ENCODE assay signal across 1 cellular context in genomic region chr1:154418062-154418897, GRCh38.
TF ChIP-seq lines count a peak whose summit lies in the region.

No MANE protein-coding gene starts in this region.

TF ChIP-seq in HepG2, 621 proteins besides CTCF, POLR2A, EP300 and RAD21 (continued from another document and continues in another):
- no peak; the same call in 1 of the 2 replicates for TF ChIP-seq ZBTB21 (CRISPR knock-in tag; IDR thresholded peaks at IDR 0.05)
- 0 out of 2 replicates have a peak, but pooled peaks have one; percentile 58 for TF ChIP-seq KDM1A (CRISPR knock-in tag; IDR thresholded peaks at IDR 0.05)
- peak; percentile 95; the same call in 1 of the 2 replicates for TF ChIP-seq ZNF614 (CRISPR knock-in tag; IDR thresholded peaks at IDR 0.05; ENCODE audit: borderline replicate concordance)
- peak; percentile 83 for TF ChIP-seq MXD4 (CRISPR knock-in tag; IDR thresholded peaks at IDR 0.05)
- no peak for TF ChIP-seq ZNF512 (CRISPR knock-in tag; IDR thresholded peaks at IDR 0.05)
- TF ChIP-seq KMT2B (CRISPR knock-in tag; IDR thresholded peaks at IDR 0.05), result peak; percentile 63; the same call in 1 of the 2 replicates
- no peak for TF ChIP-seq RNF219 (CRISPR knock-in tag; IDR thresholded peaks at IDR 0.05)
- no peak for TF ChIP-seq ATM (IDR thresholded peaks at IDR 0.05; ENCODE audit: borderline replicate concordance)
- 0 out of 2 replicates have a peak, but pooled peaks have one; percentile 49 for TF ChIP-seq TRAFD1 (CRISPR knock-in tag; IDR thresholded peaks at IDR 0.05; ENCODE audit: borderline replicate concordance)
- no peak for TF ChIP-seq PAF1 (CRISPR knock-in tag; IDR thresholded peaks at IDR 0.05)
- TF ChIP-seq CREB3 (CRISPR knock-in tag; IDR thresholded peaks at IDR 0.05), result no peak
- TF ChIP-seq, protein P1, sequence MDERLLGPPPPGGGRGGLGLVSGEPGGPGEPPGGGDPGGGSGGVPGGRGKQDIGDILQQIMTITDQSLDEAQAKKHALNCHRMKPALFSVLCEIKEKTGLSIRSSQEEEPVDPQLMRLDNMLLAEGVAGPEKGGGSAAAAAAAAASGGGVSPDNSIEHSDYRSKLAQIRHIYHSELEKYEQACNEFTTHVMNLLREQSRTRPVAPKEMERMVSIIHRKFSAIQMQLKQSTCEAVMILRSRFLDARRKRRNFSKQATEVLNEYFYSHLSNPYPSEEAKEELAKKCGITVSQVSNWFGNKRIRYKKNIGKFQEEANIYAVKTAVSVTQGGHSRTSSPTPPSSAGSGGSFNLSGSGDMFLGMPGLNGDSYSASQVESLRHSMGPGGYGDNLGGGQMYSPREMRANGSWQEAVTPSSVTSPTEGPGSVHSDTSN (CRISPR knock-in tag; IDR thresholded peaks at IDR 0.05), result 0 out of 2 replicates have a peak, but pooled peaks have one; percentile 48
- TF ChIP-seq HDAC2 (CRISPR knock-in tag; IDR thresholded peaks at IDR 0.05), result peak; percentile 98
- TF ChIP-seq ZNF484 (CRISPR knock-in tag; IDR thresholded peaks at IDR 0.05; ENCODE audit: borderline replicate concordance, low read depth), result no peak
- TF ChIP-seq, protein P2, sequence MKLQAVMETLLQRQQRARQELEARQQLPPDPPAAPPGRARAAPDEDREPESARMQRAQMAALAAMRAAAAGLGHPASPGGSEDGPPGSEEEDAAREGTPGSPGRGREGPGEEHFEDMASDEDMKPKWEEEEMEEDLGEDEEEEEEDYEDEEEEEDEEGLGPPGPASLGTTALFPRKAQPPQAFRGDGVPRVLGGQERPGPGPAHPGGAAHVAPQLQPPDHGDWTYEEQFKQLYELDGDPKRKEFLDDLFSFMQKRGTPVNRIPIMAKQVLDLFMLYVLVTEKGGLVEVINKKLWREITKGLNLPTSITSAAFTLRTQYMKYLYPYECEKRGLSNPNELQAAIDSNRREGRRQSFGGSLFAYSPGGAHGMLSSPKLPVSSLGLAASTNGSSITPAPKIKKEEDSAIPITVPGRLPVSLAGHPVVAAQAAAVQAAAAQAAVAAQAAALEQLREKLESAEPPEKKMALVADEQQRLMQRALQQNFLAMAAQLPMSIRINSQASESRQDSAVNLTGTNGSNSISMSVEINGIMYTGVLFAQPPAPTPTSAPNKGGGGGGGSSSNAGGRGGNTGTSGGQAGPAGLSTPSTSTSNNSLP (IDR thresholded peaks at IDR 0.05; ENCODE audit: low read depth, low read length), result peak; percentile 75
- TF ChIP-seq, protein P3, sequence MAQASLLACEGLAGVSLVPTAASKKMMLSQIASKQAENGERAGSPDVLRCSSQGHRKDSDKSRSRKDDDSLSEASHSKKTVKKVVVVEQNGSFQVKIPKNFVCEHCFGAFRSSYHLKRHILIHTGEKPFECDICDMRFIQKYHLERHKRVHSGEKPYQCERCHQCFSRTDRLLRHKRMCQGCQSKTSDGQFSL (CRISPR knock-in tag; IDR thresholded peaks at IDR 0.05), result no peak
- no peak for TF ChIP-seq SOX6 (IDR thresholded peaks at IDR 0.05)
- peak; percentile 95 for TF ChIP-seq SOX6 (CRISPR knock-in tag; IDR thresholded peaks at IDR 0.05)
- peak; percentile 81; the same call in 1 of the 3 replicates for TF ChIP-seq MXI1 (IDR thresholded peaks at IDR 0.05; ENCODE audit: borderline replicate concordance, low read depth, low read length)
- TF ChIP-seq, protein P4, sequence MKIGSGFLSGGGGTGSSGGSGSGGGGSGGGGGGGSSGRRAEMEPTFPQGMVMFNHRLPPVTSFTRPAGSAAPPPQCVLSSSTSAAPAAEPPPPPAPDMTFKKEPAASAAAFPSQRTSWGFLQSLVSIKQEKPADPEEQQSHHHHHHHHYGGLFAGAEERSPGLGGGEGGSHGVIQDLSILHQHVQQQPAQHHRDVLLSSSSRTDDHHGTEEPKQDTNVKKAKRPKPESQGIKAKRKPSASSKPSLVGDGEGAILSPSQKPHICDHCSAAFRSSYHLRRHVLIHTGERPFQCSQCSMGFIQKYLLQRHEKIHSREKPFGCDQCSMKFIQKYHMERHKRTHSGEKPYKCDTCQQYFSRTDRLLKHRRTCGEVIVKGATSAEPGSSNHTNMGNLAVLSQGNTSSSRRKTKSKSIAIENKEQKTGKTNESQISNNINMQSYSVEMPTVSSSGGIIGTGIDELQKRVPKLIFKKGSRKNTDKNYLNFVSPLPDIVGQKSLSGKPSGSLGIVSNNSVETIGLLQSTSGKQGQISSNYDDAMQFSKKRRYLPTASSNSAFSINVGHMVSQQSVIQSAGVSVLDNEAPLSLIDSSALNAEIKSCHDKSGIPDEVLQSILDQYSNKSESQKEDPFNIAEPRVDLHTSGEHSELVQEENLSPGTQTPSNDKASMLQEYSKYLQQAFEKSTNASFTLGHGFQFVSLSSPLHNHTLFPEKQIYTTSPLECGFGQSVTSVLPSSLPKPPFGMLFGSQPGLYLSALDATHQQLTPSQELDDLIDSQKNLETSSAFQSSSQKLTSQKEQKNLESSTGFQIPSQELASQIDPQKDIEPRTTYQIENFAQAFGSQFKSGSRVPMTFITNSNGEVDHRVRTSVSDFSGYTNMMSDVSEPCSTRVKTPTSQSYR (CRISPR knock-in tag; IDR thresholded peaks at IDR 0.05; ENCODE audit: borderline replicate concordance), result peak; percentile 98
- TF ChIP-seq RXRA (CRISPR knock-in tag; IDR thresholded peaks at IDR 0.05), result peak; percentile 83
- no peak for TF ChIP-seq ZNF577 (CRISPR knock-in tag; IDR thresholded peaks at IDR 0.05; ENCODE audit: borderline replicate concordance, low read depth)
- no peak for TF ChIP-seq DZIP1 (CRISPR knock-in tag; IDR thresholded peaks at IDR 0.05)
- TF ChIP-seq GPBP1L1 (CRISPR knock-in tag; IDR thresholded peaks at IDR 0.05), result no peak
- TF ChIP-seq ZFAT (CRISPR knock-in tag; conservative IDR thresholded peaks at IDR 0.05), result no peak
- TF ChIP-seq ZBTB49 (CRISPR knock-in tag; IDR thresholded peaks at IDR 0.05; ENCODE audit: borderline replicate concordance), result no peak
- TF ChIP-seq NR1H2 (CRISPR knock-in tag; IDR thresholded peaks at IDR 0.05; ENCODE audit: borderline replicate concordance, low read depth), result no peak
- peak; percentile 89 for TF ChIP-seq ZNF205 (CRISPR knock-in tag; IDR thresholded peaks at IDR 0.05)
- TF ChIP-seq, protein P5, sequence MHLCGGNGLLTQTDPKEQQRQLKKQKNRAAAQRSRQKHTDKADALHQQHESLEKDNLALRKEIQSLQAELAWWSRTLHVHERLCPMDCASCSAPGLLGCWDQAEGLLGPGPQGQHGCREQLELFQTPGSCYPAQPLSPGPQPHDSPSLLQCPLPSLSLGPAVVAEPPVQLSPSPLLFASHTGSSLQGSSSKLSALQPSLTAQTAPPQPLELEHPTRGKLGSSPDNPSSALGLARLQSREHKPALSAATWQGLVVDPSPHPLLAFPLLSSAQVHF (CRISPR knock-in tag; IDR thresholded peaks at IDR 0.05), result no peak
- no peak for TF ChIP-seq FIP1L1 (IDR thresholded peaks at IDR 0.05; ENCODE audit: borderline replicate concordance, insufficient read depth, low read depth, low read length)
- peak; percentile 60; the same call in 1 of the 2 replicates for TF ChIP-seq ATF7-NPFF (CRISPR knock-in tag; IDR thresholded peaks at IDR 0.05; ENCODE audit: low read depth)
- 0 out of 2 replicates have a peak, but pooled peaks have one; percentile 29 for TF ChIP-seq IRF1 (CRISPR knock-in tag; IDR thresholded peaks at IDR 0.05; ENCODE audit: low read depth)
- peak; percentile 84 for TF ChIP-seq ZNF263 (CRISPR knock-in tag; IDR thresholded peaks at IDR 0.05)
- TF ChIP-seq FOXA3 (CRISPR knock-in tag; IDR thresholded peaks at IDR 0.05), result peak; percentile 99
- peak; percentile 75 for TF ChIP-seq NR2F2 (IDR thresholded peaks at IDR 0.05; ENCODE audit: borderline replicate concordance, low read depth)
- TF ChIP-seq ZNF616 (CRISPR knock-in tag; IDR thresholded peaks at IDR 0.05; ENCODE audit: low read depth), result no peak
- TF ChIP-seq RFX1 (IDR thresholded peaks at IDR 0.05), result no peak
